20 cellular contexts compared by ENCODE assay signal in the genomic region with DNA sequence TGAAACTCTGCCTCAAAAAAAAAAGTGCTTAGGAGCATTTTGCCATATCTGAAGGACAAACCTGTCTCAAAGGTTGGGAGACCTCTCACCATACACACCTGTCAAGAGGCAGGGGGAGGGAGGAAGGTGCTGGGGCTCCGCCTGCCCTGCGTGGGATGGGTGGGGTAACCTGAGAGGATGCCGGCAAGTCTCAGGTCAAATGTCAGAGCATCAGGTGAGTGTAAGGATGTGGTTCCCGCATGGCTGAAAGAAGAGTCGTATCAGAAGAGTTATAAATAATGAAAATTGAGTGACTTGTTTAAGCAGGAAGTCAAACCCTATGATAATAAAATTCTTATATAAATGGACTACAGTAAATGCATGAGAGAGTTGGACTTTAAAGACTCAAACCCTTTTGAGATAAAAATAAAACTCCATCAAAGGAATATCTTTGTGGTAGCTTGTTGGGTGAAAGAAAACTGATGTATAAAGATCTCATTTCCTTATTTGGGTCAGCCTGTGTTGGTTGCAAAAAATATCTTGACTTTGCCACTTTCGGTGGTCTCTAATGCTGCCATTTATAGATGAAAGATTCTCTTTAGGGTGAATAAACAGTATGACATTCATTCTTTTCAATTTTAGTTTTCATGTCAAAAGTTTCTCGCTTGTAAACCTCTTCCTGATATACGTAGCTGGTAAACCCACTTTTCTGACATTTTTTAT. TPM values are rescaled to one million over a fixed set of nuclear protein-coding genes. Genes with fewer than 3 reads are reported as not detected.
DNase-seq lines count a peak whose midpoint lies in the region; ATAC-seq and TF ChIP-seq lines count a peak whose summit lies in the region.
"Had no signal": no experiment of that assay in that cellular context is flagged by ENCODE, and none has a peak within 500 bp of the region (broad histone marks: within the 10 kb centered on the region; RNA-seq: fewer than 3 reads in every experiment).

No MANE protein-coding gene starts in this region.

- no peak overlapping the region for H3K4me3 ChIP-seq in CD4-positive, CD25-positive, alpha-beta regulatory T cell (ENCODE audit: low read depth, low read length)
- H3K4me3 ChIP-seq in adrenal gland: no peak overlapping the region
- H3K4me3 ChIP-seq: lower lobe of right lung, sigmoid colon had no signal

- WGBS in adrenal gland, 4 donors: 89 to 92% (median 90%) methylated on average over 8 of the region's 8 CpGs

- H3K4me1 Mint-ChIP-seq in CD4-positive, CD25-positive, alpha-beta regulatory T cell: peaks cover 4 to 19% (median 10%) of the 10 kb centered on the region in 4 donors
- peaks cover 9% of the 10 kb centered on the region for H3K4me1 Mint-ChIP-seq in chondrocyte (ENCODE audit: low read depth)

- no peak overlapping the region for H3K27ac ChIP-seq in CD4-positive, CD25-positive, alpha-beta regulatory T cell (ENCODE audit: insufficient read depth, low read length, poor library complexity, severe bottlenecking)
- no peak overlapping the region for H3K27ac ChIP-seq in adrenal gland
- H3K27ac ChIP-seq: lower lobe of right lung, parathyroid adenoma, sigmoid colon had no signal

- no peaks in the 10 kb centered on the region for H3K9me3 ChIP-seq in CD4-positive, CD25-positive, alpha-beta regulatory T cell (ENCODE audit: control insufficient read depth in 2 of 2, low read length in 2 of 2)
- no peaks in the 10 kb centered on the region for H3K9me3 ChIP-seq in adrenal gland (replicated peaks in 1 of 3)
- H3K9me3 ChIP-seq: Caco-2, lower lobe of right lung, sigmoid colon, SK-N-SH had no signal

- intact Hi-C loops in adrenal gland (cut with DNase I): loop anchor here in 1 of 2 donors (10.0 kb wide), 1 partner anchor 55 kb away; no protein-coding TSS in a partner anchor

- no peak for TF ChIP-seq POLR2A in adrenal gland (IDR thresholded peaks at IDR 0.05)

- peak; percentile 69 to 77 for ATAC-seq in CD4-positive, CD25-positive, alpha-beta regulatory T cell (ENCODE audit: low read depth in 2 of 2)
- ATAC-seq in GM18868 (IDR thresholded peaks at IDR 0.05; ENCODE audit: unreplicated experiment): peak; percentile 71
- peak; percentile 41 for ATAC-seq in HG03565 (IDR thresholded peaks at IDR 0.05; ENCODE audit: unreplicated experiment)
- ATAC-seq: lower lobe of right lung had no signal

- TF ChIP-seq CTCF in chondrocyte (IDR thresholded peaks at IDR 0.05): no peak
- no peak for TF ChIP-seq CTCF in adrenal gland (IDR thresholded peaks at IDR 0.05)

- peak in 2 of 3 donors; percentile 15 to 45 for DNase-seq in CD4-positive, CD25-positive, alpha-beta regulatory T cell
- DNase-seq in chondrocyte (ENCODE audit: low spot score) (no peak), NCI-H524 treated with DMSO at 0.1 percent for 48 hours (lab: John Stamatoyannopoulos, UW) (no peak), adrenal gland (no peak), EL (no peak)
- DNase-seq: activated CD4-positive, alpha-beta T cell treated with anti-CD3 and anti-CD28 coated beads, Interleukin-2, amount 10 ng/mL, durations not matched to agents 24 days and 14 days; activated naive CD4-positive, alpha-beta T cell; Caco-2; islet precursor cell; Karpas-422; lower lobe of right lung; NCI-H1092 treated with DMSO at 0.1 percent for 48 hours; NCI-H2171; NCI-H82; sigmoid colon; SK-N-SH; stimulated activated CD4-positive, alpha-beta T cell treated with anti-CD3 and anti-CD28 coated beads, Interleukin-1b, Interleukin-23, amount 100 ng/mL, for 48 hours had no signal

- H3K4me3 Mint-ChIP-seq in CD4-positive, CD25-positive, alpha-beta regulatory T cell: no peak overlapping the region
- no peak overlapping the region for H3K4me3 Mint-ChIP-seq in chondrocyte (ENCODE audit: unreplicated experiment)
- H3K4me3 Mint-ChIP-seq: activated CD4-positive, alpha-beta T cell treated with anti-CD3 and anti-CD28 coated beads, Interleukin-2, amount 10 ng/mL, durations not matched to agents 24 days and 14 days had no signal

- H3K27me3 ChIP-seq in CD4-positive, CD25-positive, alpha-beta regulatory T cell (ENCODE audit: control insufficient read depth, insufficient read depth, low read length): no peaks in the 10 kb centered on the region
- no peaks in the 10 kb centered on the region for H3K27me3 ChIP-seq in adrenal gland
- H3K27me3 ChIP-seq: sigmoid colon had no signal

- H3K9me3 Mint-ChIP-seq in CD4-positive, CD25-positive, alpha-beta regulatory T cell: no peaks in the 10 kb centered on the region
- no peaks in the 10 kb centered on the region for H3K9me3 Mint-ChIP-seq in chondrocyte (ENCODE audit: low read depth)
- H3K9me3 Mint-ChIP-seq: activated CD4-positive, alpha-beta T cell treated with anti-CD3 and anti-CD28 coated beads, Interleukin-2, amount 10 ng/mL, durations not matched to agents 24 days and 14 days had no signal

- H3K27ac Mint-ChIP-seq in CD4-positive, CD25-positive, alpha-beta regulatory T cell: peak overlapping the region; percentile 43 to 87 (median 85)
- H3K27ac Mint-ChIP-seq in chondrocyte (ENCODE audit: unreplicated experiment): peak overlapping the region; percentile 36
- H3K27ac Mint-ChIP-seq: activated CD4-positive, alpha-beta T cell treated with anti-CD3 and anti-CD28 coated beads, Interleukin-2, amount 10 ng/mL, durations not matched to agents 24 days and 14 days had no signal

- peaks cover 22% of the 10 kb centered on the region for H3K36me3 Mint-ChIP-seq in CD4-positive, CD25-positive, alpha-beta regulatory T cell
- peaks cover 4% of the 10 kb centered on the region for H3K36me3 Mint-ChIP-seq in chondrocyte (ENCODE audit: low read depth)

- no peaks in the 10 kb centered on the region for H3K4me1 ChIP-seq in CD4-positive, CD25-positive, alpha-beta regulatory T cell (ENCODE audit: control insufficient read depth, insufficient read depth, low read length, poor library complexity, severe bottlenecking)
- H3K4me1 ChIP-seq in adrenal gland (replicated peaks in 1 of 2): no peaks in the 10 kb centered on the region
- H3K4me1 ChIP-seq: lower lobe of right lung, parathyroid adenoma had no signal

- H3K36me3 ChIP-seq in CD4-positive, CD25-positive, alpha-beta regulatory T cell (ENCODE audit: control insufficient read depth, insufficient read depth, low read length): peaks cover 4% of the 10 kb centered on the region
- H3K36me3 ChIP-seq in adrenal gland (replicated peaks in 1 of 2): no peaks in the 10 kb centered on the region

- no peaks in the 10 kb centered on the region for H3K27me3 Mint-ChIP-seq in CD4-positive, CD25-positive, alpha-beta regulatory T cell
- no peaks in the 10 kb centered on the region for H3K27me3 Mint-ChIP-seq in chondrocyte (ENCODE audit: low read depth)
- H3K27me3 Mint-ChIP-seq: activated CD4-positive, alpha-beta T cell treated with anti-CD3 and anti-CD28 coated beads, Interleukin-2, amount 10 ng/mL, durations not matched to agents 24 days and 14 days had no signal

RNA-seq across cellular contexts. Expression of gene NIPA1, which starts 23.7 kb away (rescaled TPM):
- 18.0 TPM for total RNA-seq in CD4-positive, CD25-positive, alpha-beta regulatory T cell
- polyA plus RNA-seq in CD4-positive, CD25-positive, alpha-beta regulatory T cell: 1 to 10 TPM; 3.5 to 8.3 (median 6.0) TPM
- 13.5 to 18.3 TPM (median 16.4 TPM) in 3 replicates for total RNA-seq in chondrocyte
- 10 to 100 TPM in 4 of 8 donors, 1 to 10 TPM in 4; 6.6 to 15.6 (median 10.1) TPM for total RNA-seq in adrenal gland
- polyA plus RNA-seq in adrenal gland: 1 to 10 TPM; 2.2 to 8.0 (median 2.8) TPM

RNA-seq across cellular contexts. Expression of gene NIPA2, which starts 28.3 kb away (rescaled TPM):
- total RNA-seq in CD4-positive, CD25-positive, alpha-beta regulatory T cell: 39.6 TPM
- polyA plus RNA-seq in CD4-positive, CD25-positive, alpha-beta regulatory T cell: 10 to 100 TPM; 56.0 to 66.4 (median 58.3) TPM
- total RNA-seq in chondrocyte (59.3 to 60.9 TPM (median 60.4 TPM) in 3 replicates), adrenal gland (10 to 100 TPM; 44.7 to 76.5 (median 60.4) TPM)
- 10 to 100 TPM; 10.5 to 64.4 (median 13.3) TPM for polyA plus RNA-seq in adrenal gland

Comparison
In these comparisons a context has a peak if more than half of its experiments do, and no peak if none do; other contexts are left out.
1. DNase-seq: peak in CD4-positive, CD25-positive, alpha-beta regulatory T cell (2 of 3); none in chondrocyte (single experiment), NCI-H524 treated with DMSO at 0.1 percent for 48 hours (single experiment), adrenal gland (0 of 7) and EL (single experiment).
2. Peak in every context shown above with its lines, with median percentiles within 50 percentile points of each other: ATAC-seq.